ENCODE assay signal across 1 cellular context in genomic region chr17:1454541-1454940, GRCh38.
TF ChIP-seq lines count a peak whose summit lies in the region.

No MANE protein-coding gene starts in this region.

TF ChIP-seq in GM12878, 131 proteins besides CTCF, POLR2A, EP300 and RAD21:
- TF ChIP-seq SKIL (IDR thresholded peaks at IDR 0.05; ENCODE audit: low read depth, poor library complexity, severe bottlenecking) (no peak), WRNIP1 (IDR thresholded peaks at IDR 0.05; ENCODE audit: borderline replicate concordance, low read depth, low read length) (no peak), SIN3A (IDR thresholded peaks at IDR 0.05; ENCODE audit: low read depth, low read length) (no peak), E4F1 (IDR thresholded peaks at IDR 0.05; ENCODE audit: borderline replicate concordance, partially characterized antibody) (no peak), PAX5 (IDR thresholded peaks at IDR 0.05; ENCODE audit: borderline replicate concordance, low read depth, low read length) (no peak), ZNF217 (IDR thresholded peaks at IDR 0.05) (no peak), SREBF1 (IDR thresholded peaks at IDR 0.05; ENCODE audit: low read length) (no peak), CHD4 (IDR thresholded peaks at IDR 0.05) (no peak), SMARCA5 (IDR thresholded peaks at IDR 0.05) (no peak), ZBTB4 (CRISPR knock-in tag; IDR thresholded peaks at IDR 0.05) (no peak), BCL3 (IDR thresholded peaks at IDR 0.05; ENCODE audit: borderline replicate concordance, insufficient read depth, low read depth, low read length, poor library complexity, severe bottlenecking) (no peak), IRF3 (IDR thresholded peaks at IDR 0.05) (no peak), ZNF274 (IDR thresholded peaks at IDR 0.05; ENCODE audit: insufficient read depth, insufficient read length) (no peak), EGR1 (IDR thresholded peaks at IDR 0.05; ENCODE audit: borderline replicate concordance in 1 of 2, low read depth in 2 of 2, low read length in 2 of 2) (no peak), POU2F2 (IDR thresholded peaks at IDR 0.05; ENCODE audit: borderline replicate concordance, low read depth, low read length) (no peak), TAF1 (IDR thresholded peaks at IDR 0.05; ENCODE audit: borderline replicate concordance, low read depth, low read length) (no peak), SMC3 (IDR thresholded peaks at IDR 0.05; ENCODE audit: borderline replicate concordance, low read length) (no peak), CBFB (IDR thresholded peaks at IDR 0.05; ENCODE audit: low read depth) (no peak), ATF3 (IDR thresholded peaks at IDR 0.05; ENCODE audit: borderline replicate concordance, extremely low read depth, low read depth, low read length) (no peak)
TF ChIP-seq in GM12878: peak in this region for 0.
